11 cellular contexts compared by ENCODE assay signal in the genomic region with DNA sequence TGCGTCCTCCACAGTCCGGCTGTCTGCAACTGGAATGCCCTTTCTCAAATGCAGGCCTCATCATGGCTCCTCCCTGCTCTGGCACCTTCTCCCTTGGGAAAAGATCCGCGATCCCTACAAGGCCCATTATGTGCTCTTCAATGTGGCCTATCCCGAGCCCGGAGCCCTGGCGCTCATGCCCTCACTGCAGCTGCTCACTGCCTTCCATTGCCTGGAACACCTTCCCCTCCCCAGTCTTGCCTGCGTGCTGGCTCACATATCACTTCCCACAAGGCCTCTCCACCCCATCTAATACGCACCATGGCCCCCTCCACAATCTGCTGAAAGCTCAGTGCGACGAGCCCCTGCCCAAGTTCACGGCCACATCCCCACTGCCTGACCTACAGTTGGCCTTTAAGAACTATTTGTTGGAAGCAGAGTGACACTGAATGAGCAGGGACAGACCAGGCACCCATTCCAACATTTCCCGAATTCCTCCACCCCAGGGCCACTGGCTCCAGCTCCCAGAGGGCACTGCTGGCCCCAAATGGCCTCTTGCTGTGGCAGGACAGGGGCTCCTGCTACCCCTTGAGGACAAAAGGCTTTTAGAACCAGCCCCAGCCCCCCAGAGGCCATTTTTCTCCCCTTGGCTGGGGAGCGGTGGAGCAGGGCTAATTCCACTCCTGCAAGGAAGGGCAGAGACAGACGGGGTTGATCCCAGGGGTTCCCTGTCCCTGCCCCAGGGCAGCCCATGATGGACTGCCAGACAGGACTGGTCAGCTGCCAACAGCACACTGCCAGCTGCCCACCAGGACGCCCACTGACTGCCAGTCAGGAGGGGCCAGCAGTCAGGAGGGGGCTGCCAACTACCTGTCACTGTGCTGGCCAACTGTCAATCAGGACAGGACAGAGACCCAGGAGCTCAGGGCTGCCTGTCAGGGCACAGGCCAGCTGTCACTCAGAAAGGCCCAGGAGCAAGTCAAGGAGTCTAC.
A peak's percentile ranks its signal among the peaks of the same experiment; 100 is the strongest.
DNase-seq lines count a peak whose midpoint lies in the region; ATAC-seq and TF ChIP-seq lines count a peak whose summit lies in the region.
"Had no signal": no experiment of that assay in that cellular context is flagged by ENCODE, and none has a peak within 500 bp of the region (broad histone marks: within the 10 kb centered on the region; RNA-seq: fewer than 3 reads in every experiment).

No MANE protein-coding gene starts in this region.

- peaks cover 1% of the 10 kb centered on the region for H3K9me3 Mint-ChIP-seq in mesothelial cell of epicardium
- no peaks in the 10 kb centered on the region for H3K9me3 Mint-ChIP-seq in CD4-positive, alpha-beta T cell

- H3K4me1 Mint-ChIP-seq in mesothelial cell of epicardium: peaks cover 50% of the 10 kb centered on the region
- H3K4me1 Mint-ChIP-seq in CD4-positive, alpha-beta T cell (ENCODE audit: low read depth): no peaks in the 10 kb centered on the region
- H3K4me1 Mint-ChIP-seq: naive B cell had no signal

- CTCF ChIA-PET in CD4-positive, alpha-beta T cell (lab: Charles Lee): no interaction called here

- no peak for TF ChIP-seq CTCF in colonic mucosa (IDR thresholded peaks at IDR 0.05)
- no peak for TF ChIP-seq CTCF in mesothelial cell of epicardium (IDR thresholded peaks at IDR 0.05; ENCODE audit: unreplicated experiment)
- no peak for TF ChIP-seq CTCF in thoracic aorta (IDR thresholded peaks at IDR 0.05)
- TF ChIP-seq CTCF in CD4-positive, alpha-beta T cell (IDR thresholded peaks at IDR 0.05): no peak

- H3K4me1 ChIP-seq in colonic mucosa: no peaks in the 10 kb centered on the region
- peaks cover 35 to 82% of the 10 kb centered on the region in 2 donors for H3K4me1 ChIP-seq in thoracic aorta (ENCODE audit: control insufficient read depth in 1 of 2, low read depth in 2 of 2)

- H3K27me3 Mint-ChIP-seq in mesothelial cell of epicardium (ENCODE audit: low read depth): no peaks in the 10 kb centered on the region
- H3K27me3 Mint-ChIP-seq in CD4-positive, alpha-beta T cell: no peaks in the 10 kb centered on the region

- peaks cover 11% of the 10 kb centered on the region for H3K36me3 Mint-ChIP-seq in mesothelial cell of epicardium
- no peaks in the 10 kb centered on the region for H3K36me3 Mint-ChIP-seq in CD4-positive, alpha-beta T cell (ENCODE audit: low read depth)
- H3K36me3 Mint-ChIP-seq: naive B cell had no signal

- no peaks in the 10 kb centered on the region for H3K9me3 ChIP-seq in colonic mucosa
- no peaks in the 10 kb centered on the region for H3K9me3 ChIP-seq in thoracic aorta
- H3K9me3 ChIP-seq in CD4-positive, alpha-beta T cell (ENCODE audit: control insufficient read depth, low read length): no peaks in the 10 kb centered on the region

- DNase-seq in NCI-H446 (lab: John Stamatoyannopoulos, UW): peak; percentile 16 to 69
- DNase-seq in colonic mucosa: no peak
- DNase-seq in mesothelial cell of epicardium (ENCODE audit: low spot score in 2 of 2, unreplicated experiment in 2 of 2): no peak
- no peak for DNase-seq in thoracic aorta (ENCODE audit: low spot score)
- DNase-seq in KG1 (lab: John Stamatoyannopoulos, UW): no peak
- no peak for DNase-seq in CD4-positive, alpha-beta T cell
- DNase-seq: Kasumi-1; naive B cell; stimulated activated CD4-positive, alpha-beta T cell treated with anti-CD3 and anti-CD28 coated beads, Interleukin-15, amount 100 ng/mL, for 24 hours had no signal

- no peaks in the 10 kb centered on the region for H3K27me3 ChIP-seq in colonic mucosa
- no peaks in the 10 kb centered on the region for H3K27me3 ChIP-seq in thoracic aorta (replicated peaks; ENCODE audit: insufficient read depth)
- no peaks in the 10 kb centered on the region for H3K27me3 ChIP-seq in CD4-positive, alpha-beta T cell (ENCODE audit: control insufficient read depth, insufficient read depth, low read length)

- H3K9ac ChIP-seq in colonic mucosa (ENCODE audit: low read depth in 2 of 2, low read length in 2 of 2): no peak overlapping the region

- H3K4me3 ChIP-seq in colonic mucosa (no peak overlapping the region), thoracic aorta (no peak overlapping the region)

- H3K27ac ChIP-seq in colonic mucosa: peak overlapping the region; percentile 17
- peak overlapping the region; percentile 87 for H3K27ac ChIP-seq in thoracic aorta
- no peak overlapping the region for H3K27ac ChIP-seq in CD4-positive, alpha-beta T cell (ENCODE audit: low read depth, low read length)

- intact Hi-C loops in colonic mucosa (cut with DNase I): no loop called here
- intact Hi-C loops in CD4-positive, alpha-beta T cell (cut with DNase I, micrococcal nuclease): no loop called here

- POLR2A ChIA-PET in CD4-positive, alpha-beta T cell (lab: Charles Lee): no interaction called here

- H3K27ac Mint-ChIP-seq in mesothelial cell of epicardium: peak overlapping the region; percentile 99
- no peak overlapping the region for H3K27ac Mint-ChIP-seq in CD4-positive, alpha-beta T cell

- H3K36me3 ChIP-seq in colonic mucosa (no peaks in the 10 kb centered on the region), thoracic aorta (no peaks in the 10 kb centered on the region)

- no peak overlapping the region for H3K4me3 Mint-ChIP-seq in mesothelial cell of epicardium
- H3K4me3 Mint-ChIP-seq in CD4-positive, alpha-beta T cell: no peak overlapping the region

- ATAC-seq in thoracic aorta (ENCODE audit: insufficient number of reproducible peaks, low FRiP score, low read depth) (no peak), GM19463 (IDR thresholded peaks at IDR 0.05; ENCODE audit: unreplicated experiment) (no peak), HG03280 (IDR thresholded peaks at IDR 0.05; ENCODE audit: unreplicated experiment) (no peak)
- no peak for ATAC-seq in CD4-positive, alpha-beta T cell (ENCODE audit: poor library complexity)

Comparison
In these comparisons a context has a peak if more than half of its experiments do, and no peak if none do; other contexts are left out.
1. DNase-seq: peak in NCI-H446 (2 of 2); none in colonic mucosa (single experiment), mesothelial cell of epicardium (0 of 2), thoracic aorta (single experiment), KG1 (single experiment) and CD4-positive, alpha-beta T cell (0 of 10).